ENCODE assay signal across 28 cellular contexts in genomic region chr3:47731066-47731465, GRCh38.
"Had no signal": no experiment of that assay in that cellular context is flagged by ENCODE, and none has a peak within 500 bp of the region (broad histone marks: within the 10 kb centered on the region; RNA-seq: fewer than 3 reads in every experiment).

No MANE protein-coding gene starts in this region.

- H2AFZ ChIP-seq: hepatocyte had no signal

- ATAC-seq: activated naive CD4-positive, alpha-beta T cell treated with anti-CD3 and anti-CD28 coated beads, Interleukin-2, amount 50 U/mL, for 72 hours; activated T-helper 17 cell treated with anti-CD3 and anti-CD28 coated beads, Interleukin-2, amount 50 U/mL, for 72 hours; foreskin keratinocyte; left cardiac atrium; left ventricle myocardium superior; sciatic nerve; stimulated activated naive CD8-positive, alpha-beta T cell treated with anti-CD3 and anti-CD28 coated beads, Interleukin-15, amount 100 ng/mL, for 72 hours had no signal

- H3K4me2 ChIP-seq: hepatocyte had no signal

- H3K9me3 Mint-ChIP-seq: activated CD4-positive, alpha-beta memory T cell treated with anti-CD3 and anti-CD28 coated beads, Interleukin-2, amount 10 ng/mL, durations not matched to agents 7 days and 5 days; activated CD4-positive, alpha-beta T cell treated with anti-CD3 and anti-CD28 coated beads, Interleukin-2, amount 10 ng/mL, durations not matched to agents 7 days and 5 days; activated naive CD4-positive, alpha-beta T cell treated with anti-CD3 and anti-CD28 coated beads, Interleukin-2, amount 50 U/mL, for 72 hours; activated T-cell treated with anti-CD3 and anti-CD28 coated beads, Interleukin-2, amount 50 U/mL, for 24 hours; activated T-helper 17 cell treated with anti-CD3 and anti-CD28 coated beads, Interleukin-2, amount 50 U/mL, for 72 hours; naive B cell; stimulated activated naive CD8-positive, alpha-beta T cell treated with anti-CD3 and anti-CD28 coated beads, Interleukin-15, amount 100 ng/mL, for 72 hours; type B pancreatic cell had no signal

- H3K27me3 Mint-ChIP-seq: activated CD4-positive, alpha-beta memory T cell treated with anti-CD3 and anti-CD28 coated beads, Interleukin-2, amount 10 ng/mL, durations not matched to agents 7 days and 5 days; activated CD4-positive, alpha-beta T cell treated with anti-CD3 and anti-CD28 coated beads, Interleukin-2, amount 10 ng/mL, durations not matched to agents 7 days and 5 days; activated T-cell treated with anti-CD3 and anti-CD28 coated beads, Interleukin-2, amount 50 U/mL, for 24 hours; activated T-helper 17 cell treated with anti-CD3 and anti-CD28 coated beads, Interleukin-2, amount 50 U/mL, for 72 hours; naive B cell; stimulated activated naive CD8-positive, alpha-beta T cell treated with anti-CD3 and anti-CD28 coated beads, Interleukin-15, amount 100 ng/mL, for 72 hours; type B pancreatic cell had no signal

- H3K4me3 ChIP-seq: esophagus muscularis mucosa, hepatocyte, ovary, prostate gland, skin epidermis, uterus had no signal

- H3K4me3 Mint-ChIP-seq: activated CD4-positive, alpha-beta memory T cell treated with anti-CD3 and anti-CD28 coated beads, Interleukin-2, amount 10 ng/mL, durations not matched to agents 7 days and 5 days; activated CD4-positive, alpha-beta T cell treated with anti-CD3 and anti-CD28 coated beads, Interleukin-2, amount 10 ng/mL, durations not matched to agents 7 days and 5 days; activated T-cell treated with anti-CD3 and anti-CD28 coated beads, Interleukin-2, amount 50 U/mL, for 24 hours; activated T-helper 17 cell treated with anti-CD3 and anti-CD28 coated beads, Interleukin-2, amount 50 U/mL, for 72 hours; mesothelial cell of epicardium; naive B cell; stimulated activated naive CD8-positive, alpha-beta T cell treated with anti-CD3 and anti-CD28 coated beads, Interleukin-15, amount 100 ng/mL, for 72 hours; type B pancreatic cell had no signal

- H3K4me1 ChIP-seq: esophagus muscularis mucosa, prostate gland, uterus had no signal

- H3K9me3 ChIP-seq: esophagus muscularis mucosa, ovary, prostate gland, uterus had no signal

- H3K27ac Mint-ChIP-seq: activated CD4-positive, alpha-beta memory T cell treated with anti-CD3 and anti-CD28 coated beads, Interleukin-2, amount 10 ng/mL, durations not matched to agents 7 days and 5 days; activated CD4-positive, alpha-beta T cell treated with anti-CD3 and anti-CD28 coated beads, Interleukin-2, amount 10 ng/mL, durations not matched to agents 7 days and 5 days; activated naive CD4-positive, alpha-beta T cell treated with anti-CD3 and anti-CD28 coated beads, Interleukin-2, amount 50 U/mL, for 72 hours; activated T-cell treated with anti-CD3 and anti-CD28 coated beads, Interleukin-2, amount 50 U/mL, for 24 hours; activated T-helper 17 cell treated with anti-CD3 and anti-CD28 coated beads, Interleukin-2, amount 50 U/mL, for 72 hours; mesothelial cell of epicardium; stimulated activated naive CD8-positive, alpha-beta T cell treated with anti-CD3 and anti-CD28 coated beads, Interleukin-15, amount 100 ng/mL, for 72 hours; type B pancreatic cell had no signal

- H3K27ac ChIP-seq: brain microvascular endothelial cell, esophagus muscularis mucosa, foreskin keratinocyte, hepatocyte, ovary, prostate gland, skin epidermis, uterus had no signal

- H3K36me3 ChIP-seq: ovary, uterus had no signal

- H3K27me3 ChIP-seq: brain microvascular endothelial cell, esophagus muscularis mucosa, foreskin keratinocyte, hepatocyte, ovary, uterus had no signal

- H3K4me1 Mint-ChIP-seq: mesothelial cell of epicardium had no signal

- DNase-seq: activated CD4-positive, alpha-beta memory T cell treated with anti-CD3 and anti-CD28 coated beads, Interleukin-2, amount 10 ng/mL, durations not matched to agents 7 days and 5 days; activated CD4-positive, alpha-beta T cell treated with anti-CD3 and anti-CD28 coated beads for 1 hour; activated CD4-positive, alpha-beta T cell treated with anti-CD3 and anti-CD28 coated beads, Interleukin-2, amount 10 ng/mL, durations not matched to agents 7 days and 5 days; activated CD8-positive, alpha-beta memory T cell treated with anti-CD3 and anti-CD28 coated beads, Interleukin-2, amount 50 U/mL, for 48 hours; activated T-cell treated with anti-CD3 and anti-CD28 coated beads, Interleukin-2, amount 50 U/mL, for 24 hours; amniotic stem cell; brain microvascular endothelial cell; cortex of kidney; foreskin keratinocyte; left cardiac atrium; left ventricle myocardium superior; naive B cell; ovary; retina; stimulated activated CD4-positive, alpha-beta T cell treated with anti-CD3 and anti-CD28 coated beads, Interleukin-12 subunit alpha, Interleukin-12 subunit beta, amount 100 ng/mL, for 4 hours; stimulated activated CD4-positive, alpha-beta T cell treated with anti-CD3 and anti-CD28 coated beads, Interleukin-4, amount 100 ng/mL, for 1 hour; stimulated activated naive CD8-positive, alpha-beta T cell treated with anti-CD3 and anti-CD28 coated beads, Interleukin-15, amount 100 ng/mL, for 72 hours; T-helper 2 cell; uterus had no signal
